ENCODE assay signal across 8 cellular contexts in the genomic region with DNA sequence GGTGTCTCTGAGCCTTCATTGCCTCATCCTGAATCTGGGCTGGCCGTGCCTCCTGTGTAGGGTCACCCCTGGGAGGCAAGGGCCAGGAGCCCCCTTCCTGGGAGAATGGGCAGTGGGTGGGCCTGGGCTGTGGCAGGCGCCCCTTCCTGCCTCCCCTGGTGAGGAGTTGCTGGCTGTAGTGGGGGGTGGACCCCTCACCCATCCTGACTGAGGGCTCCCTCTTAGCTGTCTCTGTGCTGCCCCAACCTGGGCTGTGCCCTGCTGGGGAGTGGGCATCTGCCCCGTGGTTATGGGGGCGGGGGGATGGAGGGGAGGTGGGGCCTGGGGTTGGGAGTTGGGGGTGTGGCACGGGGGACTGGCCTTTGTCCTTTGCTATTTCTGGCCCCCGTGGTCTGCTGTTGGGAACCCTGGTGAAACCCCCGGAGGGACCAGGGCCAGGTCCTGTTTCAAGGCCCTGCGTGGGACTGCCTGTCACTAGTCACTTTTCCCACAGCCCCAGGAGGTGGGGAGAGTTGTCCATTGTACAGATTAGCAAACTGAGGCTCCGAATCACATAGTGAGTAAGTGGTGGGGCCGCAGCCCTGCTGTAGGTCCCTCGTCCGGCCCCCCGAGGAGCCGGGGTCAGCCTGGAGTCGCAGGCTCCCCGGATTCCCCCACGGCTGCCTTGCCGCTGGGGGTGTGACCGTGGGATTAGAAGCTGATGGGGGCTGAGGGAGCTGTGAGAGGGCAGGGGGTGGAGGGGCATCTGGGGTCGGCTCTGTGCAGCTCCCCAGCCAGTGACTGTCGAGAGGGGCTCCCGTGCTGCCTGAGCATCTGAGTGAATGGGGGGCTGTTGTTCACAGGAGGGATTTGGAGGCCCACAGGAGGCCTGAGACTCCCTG. TPM values are rescaled to one million over a fixed set of nuclear protein-coding genes. Genes with fewer than 3 reads are reported as not detected.
DNase-seq lines count a peak whose midpoint lies in the region; ATAC-seq and TF ChIP-seq lines count a peak whose summit lies in the region.

No MANE protein-coding gene starts in this region.

- ATAC-seq in naive thymus-derived CD8-positive, alpha-beta T cell: no peak

- H3K36me3 Mint-ChIP-seq in naive thymus-derived CD8-positive, alpha-beta T cell: no peaks in the 10 kb centered on the region

- H3K4me3 ChIP-seq in AG09309 (ENCODE audit: control insufficient read depth, low read depth, low read length) (peak overlapping the region; percentile 95), coronary artery (peak overlapping the region; percentile 93)

- TF ChIP-seq RAD21 in Ishikawa (IDR thresholded peaks at IDR 0.05; ENCODE audit: low read depth): no peak

- H3K9me3 Mint-ChIP-seq in naive thymus-derived CD8-positive, alpha-beta T cell: no peaks in the 10 kb centered on the region

- peak overlapping the region; percentile 31 to 94 (median 88) for H3K4me3 Mint-ChIP-seq in naive thymus-derived CD8-positive, alpha-beta T cell

- no peak for TF ChIP-seq POLR2A in erythroblast (IDR thresholded peaks at IDR 0.05; ENCODE audit: low read length)

- peak overlapping the region in 5 of 10 donors; percentile 38 to 74 (median 58) for H3K27ac Mint-ChIP-seq in naive thymus-derived CD8-positive, alpha-beta T cell

- POLR2A ChIA-PET in naive thymus-derived CD8-positive, alpha-beta T cell (lab: Charles Lee): interaction anchor here (0.6 to 3.8 kb wide), 2 partner anchors 10 to 1061 kb away, joined by 4 to 21 read pairs; no protein-coding TSS in a partner anchor

- H3K4me1 Mint-ChIP-seq in naive thymus-derived CD8-positive, alpha-beta T cell: peaks cover 13 to 32% (median 23%) of the 10 kb centered on the region in 4 donors

- H3K27ac ChIP-seq in coronary artery: peak overlapping the region; percentile 79 to 94

- DNase-seq in AG09309 (ENCODE audit: low read depth) (no peak), coronary artery (ENCODE audit: low spot score) (no peak), NCI-H1694 treated with DMSO at 0.1 percent for 48 hours (lab: John Stamatoyannopoulos, UW) (no peak), erythroblast (lab: John Stamatoyannopoulos, UW) (no peak), NCI-H1105 (lab: John Stamatoyannopoulos, UW) (no peak)
- no peak for DNase-seq in naive thymus-derived CD8-positive, alpha-beta T cell
- no peak for DNase-seq in stimulated activated CD8-positive, alpha-beta memory T cell treated with anti-CD3 and anti-CD28 coated beads, Interleukin-4, amount 100 ng/mL, for 48 hours

- no peaks in the 10 kb centered on the region for H3K27me3 Mint-ChIP-seq in naive thymus-derived CD8-positive, alpha-beta T cell

- TF ChIP-seq EP300 in Ishikawa (IDR thresholded peaks at IDR 0.05; ENCODE audit: borderline replicate concordance): no peak

- no peak for TF ChIP-seq CTCF in AG09309 (IDR thresholded peaks at IDR 0.05; ENCODE audit: control insufficient read depth, insufficient read depth, low read depth, low read length, missing control alignments)
- no peak for TF ChIP-seq CTCF in coronary artery (IDR thresholded peaks at IDR 0.05)

TF ChIP-seq in Ishikawa, 13 proteins besides CTCF, POLR2A, EP300 and RAD21:
- TF ChIP-seq EGR1 (IDR thresholded peaks at IDR 0.05) (no peak), ZBTB7A (IDR thresholded peaks at IDR 0.05; ENCODE audit: low read depth) (peak; percentile 18; the same call in 1 of the 2 replicates)
- TF ChIP-seq, protein P1, sequence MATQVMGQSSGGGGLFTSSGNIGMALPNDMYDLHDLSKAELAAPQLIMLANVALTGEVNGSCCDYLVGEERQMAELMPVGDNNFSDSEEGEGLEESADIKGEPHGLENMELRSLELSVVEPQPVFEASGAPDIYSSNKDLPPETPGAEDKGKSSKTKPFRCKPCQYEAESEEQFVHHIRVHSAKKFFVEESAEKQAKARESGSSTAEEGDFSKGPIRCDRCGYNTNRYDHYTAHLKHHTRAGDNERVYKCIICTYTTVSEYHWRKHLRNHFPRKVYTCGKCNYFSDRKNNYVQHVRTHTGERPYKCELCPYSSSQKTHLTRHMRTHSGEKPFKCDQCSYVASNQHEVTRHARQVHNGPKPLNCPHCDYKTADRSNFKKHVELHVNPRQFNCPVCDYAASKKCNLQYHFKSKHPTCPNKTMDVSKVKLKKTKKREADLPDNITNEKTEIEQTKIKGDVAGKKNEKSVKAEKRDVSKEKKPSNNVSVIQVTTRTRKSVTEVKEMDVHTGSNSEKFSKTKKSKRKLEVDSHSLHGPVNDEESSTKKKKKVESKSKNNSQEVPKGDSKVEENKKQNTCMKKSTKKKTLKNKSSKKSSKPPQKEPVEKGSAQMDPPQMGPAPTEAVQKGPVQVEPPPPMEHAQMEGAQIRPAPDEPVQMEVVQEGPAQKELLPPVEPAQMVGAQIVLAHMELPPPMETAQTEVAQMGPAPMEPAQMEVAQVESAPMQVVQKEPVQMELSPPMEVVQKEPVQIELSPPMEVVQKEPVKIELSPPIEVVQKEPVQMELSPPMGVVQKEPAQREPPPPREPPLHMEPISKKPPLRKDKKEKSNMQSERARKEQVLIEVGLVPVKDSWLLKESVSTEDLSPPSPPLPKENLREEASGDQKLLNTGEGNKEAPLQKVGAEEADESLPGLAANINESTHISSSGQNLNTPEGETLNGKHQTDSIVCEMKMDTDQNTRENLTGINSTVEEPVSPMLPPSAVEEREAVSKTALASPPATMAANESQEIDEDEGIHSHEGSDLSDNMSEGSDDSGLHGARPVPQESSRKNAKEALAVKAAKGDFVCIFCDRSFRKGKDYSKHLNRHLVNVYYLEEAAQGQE (IDR thresholded peaks at IDR 0.05; ENCODE audit: low read depth): no peak

RNA-seq across cellular contexts. Expression of a gene that starts 2.7 kb away (rescaled TPM):
- 10 to 100 TPM; 13.7 to 14.9 TPM for total RNA-seq in naive thymus-derived CD8-positive, alpha-beta T cell
- polyA plus RNA-seq in naive thymus-derived CD8-positive, alpha-beta T cell: 1 to 10 TPM; 1.1 to 1.9 (median 1.1) TPM

RNA-seq across cellular contexts. Expression of a gene that starts 53.5 kb away (rescaled TPM):
- under 1 TPM in 1 of 2 experiments, not detected in 1; 0.05 TPM for total RNA-seq in naive thymus-derived CD8-positive, alpha-beta T cell
- not detected for polyA plus RNA-seq in naive thymus-derived CD8-positive, alpha-beta T cell
